ENCODE assay signal across 8 cellular contexts in genomic region chr12:51391047-51391837, GRCh38. TPM values are rescaled to one million over a fixed set of nuclear protein-coding genes. Genes with fewer than 3 reads are reported as not detected.
DNase-seq lines count a peak whose midpoint lies in the region; ATAC-seq and TF ChIP-seq lines count a peak whose summit lies in the region.

TSS of gene GALNT6 (minus strand) at chr12:51391406. CDS start at chr12:51379781, 11,625 bp downstream.

- H3K4me1 Mint-ChIP-seq in nephron = peaks cover 23% of the 10 kb centered on the region

- H3K4me3 ChIP-seq in esophagus (ENCODE audit: low read depth in 1 of 2, low read length in 2 of 2) (peak within 1 kb of the TSS; percentile 49 to 55), stomach (peak within 1 kb of the TSS; percentile 53 to 73 (median 57))

- peak in 1 of 4 donors; percentile 7 for TF ChIP-seq POLR2A in stomach (IDR thresholded peaks at IDR 0.05)

- peak within 1 kb of the TSS; percentile 86 to 91 (median 89) for H3K4me3 Mint-ChIP-seq in nephron

- no peaks in the 10 kb centered on the region for H3K36me3 ChIP-seq in esophagus (ENCODE audit: control insufficient read depth in 2 of 2, insufficient read depth in 2 of 2, low read length in 1 of 2)
- H3K36me3 ChIP-seq in stomach = no peaks in the 10 kb centered on the region

- peak within 1 kb of the TSS in 2 of 3 experiments; percentile 27 to 76 for H3K27ac Mint-ChIP-seq in nephron

- H3K4me1 ChIP-seq in esophagus (ENCODE audit: control insufficient read depth in 2 of 2, insufficient read depth in 2 of 2, low read length in 1 of 2) (peaks cover 0 to 3% of the 10 kb centered on the region in 2 donors), stomach (peaks cover 0 to 68% (median 36%) of the 10 kb centered on the region in 4 donors)

- H3K27ac ChIP-seq in esophagus (ENCODE audit: low read depth in 2 of 2, low read length in 1 of 2) = peak within 1 kb of the TSS in 1 of 2 donors; percentile 18
- peak within 1 kb of the TSS; percentile 70 to 93 (median 86) for H3K27ac ChIP-seq in stomach

- intact Hi-C loops in stomach (cut with DNase I; ENCODE audit: low total_unique reads) = no loop called here

- ATAC-seq in GM18502 (IDR thresholded peaks at IDR 0.05; ENCODE audit: poor library complexity, unreplicated experiment) (peak; percentile 46), HG02885 (IDR thresholded peaks at IDR 0.05; ENCODE audit: poor library complexity, unreplicated experiment) (peak; percentile 56)

- DNase-seq in NOMO-1 treated with DMSO at 0.1 percent for 48 hours (lab: John Stamatoyannopoulos, UW; ENCODE audit: unreplicated experiment) (peak; percentile 58), activated T-cell treated with anti-CD3 and anti-CD28 coated beads for 1 hour (ENCODE audit: low read depth) (peak; percentile 65), stomach (peak; percentile 82), middle frontal gyrus (ENCODE audit: extremely low spot score, low spot score) (no peak)

- no peaks in the 10 kb centered on the region for H3K9me3 Mint-ChIP-seq in nephron

- WGBS in esophagus, 2 donors = 3 to 5% methylated on average over 29 to 57 of the region's 57 CpGs
- WGBS in stomach, 5 donors = 1 to 6% (median 3%) methylated on average over 36 to 57 of the region's 57 CpGs

- no peak for TF ChIP-seq CTCF in nephron (IDR thresholded peaks at IDR 0.05; ENCODE audit: unreplicated experiment in 3 of 3)
- TF ChIP-seq CTCF in stomach (IDR thresholded peaks at IDR 0.05) = no peak

- no peaks in the 10 kb centered on the region for H3K27me3 ChIP-seq in esophagus (ENCODE audit: control insufficient read depth in 1 of 2, insufficient read depth in 2 of 2, low read length in 2 of 2)
- peaks cover 0 to 40% (median 9%) of the 10 kb centered on the region in 3 donors for H3K27me3 ChIP-seq in stomach

- no peak for TF ChIP-seq EP300 in stomach (IDR thresholded peaks at IDR 0.05)

- no peaks in the 10 kb centered on the region for H3K36me3 Mint-ChIP-seq in nephron (ENCODE audit: low read depth)

- H3K9me3 ChIP-seq in esophagus (ENCODE audit: control insufficient read depth in 2 of 2, insufficient read depth in 1 of 2, low read depth in 1 of 2, low read length in 1 of 2) (no peaks in the 10 kb centered on the region), stomach (no peaks in the 10 kb centered on the region)

- peaks cover 86% of the 10 kb centered on the region for H3K27me3 Mint-ChIP-seq in nephron (ENCODE audit: low read depth)

RNA-seq across cellular contexts. Expression of gene GALNT6, which starts in this region (rescaled TPM):
- 1 to 10 TPM in 1 of 2 donors, under 1 TPM in 1; 0.94 to 1.1 TPM for polyA plus RNA-seq in esophagus
- 100 to 1,000 TPM in 1 of 5 donors, 10 to 100 TPM in 3, 1 to 10 TPM in 1; 4.1 to 155 (median 40.4) TPM for total RNA-seq in stomach
- polyA plus RNA-seq in stomach = 10 to 100 TPM in 1 of 3 donors, 1 to 10 TPM in 2; 3.4 to 11.8 (median 7.7) TPM
